1 cellular context compared by ENCODE assay signal in genomic region chr1:154329152-154329521, GRCh38.
TF ChIP-seq lines count a peak whose summit lies in the region.

No MANE protein-coding gene starts in this region.

TF ChIP-seq in H1, 55 proteins besides CTCF, POLR2A, EP300 and RAD21:
- TF ChIP-seq SIRT6 (IDR thresholded peaks at IDR 0.05; ENCODE audit: low read length) (no peak), FOSL1 (IDR thresholded peaks at IDR 0.05; ENCODE audit: insufficient read depth, low read depth, low read length) (no peak), RBBP5 (IDR thresholded peaks at IDR 0.05; ENCODE audit: borderline replicate concordance, low read depth, low read length) (no peak), YY1 (IDR thresholded peaks at IDR 0.05; ENCODE audit: low read depth, low read length) (no peak), SIX5 (IDR thresholded peaks at IDR 0.05; ENCODE audit: low read depth, low read length) (no peak), GTF2F1 (IDR thresholded peaks at IDR 0.05; ENCODE audit: borderline replicate concordance, low read depth, low read length) (no peak), BCL11A (IDR thresholded peaks at IDR 0.05; ENCODE audit: low read depth in 2 of 2, low read length in 2 of 2) (no peak), KDM1A (IDR thresholded peaks at IDR 0.05; ENCODE audit: borderline replicate concordance, low read length) (no peak), JUN (IDR thresholded peaks at IDR 0.05; ENCODE audit: low read depth, low read length) (no peak), TEAD4 (IDR thresholded peaks at IDR 0.05; ENCODE audit: low read depth, low read length) (peak; percentile 59; the same call in 1 of the 2 replicates), JUND (IDR thresholded peaks at IDR 0.05; ENCODE audit: low read length) (no peak), E2F6 (IDR thresholded peaks at IDR 0.05) (no peak), USF2 (IDR thresholded peaks at IDR 0.05; ENCODE audit: low read length) (no peak), BACH1 (IDR thresholded peaks at IDR 0.05; ENCODE audit: low read length) (no peak), CHD1 (IDR thresholded peaks at IDR 0.05; ENCODE audit: low read depth, low read length) (no peak), SIN3A (conservative IDR thresholded peaks at IDR 0.05 in 1 of 2, IDR thresholded peaks at IDR 0.05 in 1 of 2; ENCODE audit: low read depth in 1 of 2, low read length in 2 of 2) (peak in 1 of 2 experiments; percentile 78; a peak in 2 of 4 replicates), RFX5 (IDR thresholded peaks at IDR 0.05; ENCODE audit: borderline replicate concordance, low read depth, low read length) (no peak), ATF2 (IDR thresholded peaks at IDR 0.05; ENCODE audit: low read length) (no peak), SAP30 (IDR thresholded peaks at IDR 0.05; ENCODE audit: insufficient read depth, insufficient replicate concordance, low read length) (peak; percentile 28)
